ENCODE assay signal across 8 cellular contexts in the genomic region with DNA sequence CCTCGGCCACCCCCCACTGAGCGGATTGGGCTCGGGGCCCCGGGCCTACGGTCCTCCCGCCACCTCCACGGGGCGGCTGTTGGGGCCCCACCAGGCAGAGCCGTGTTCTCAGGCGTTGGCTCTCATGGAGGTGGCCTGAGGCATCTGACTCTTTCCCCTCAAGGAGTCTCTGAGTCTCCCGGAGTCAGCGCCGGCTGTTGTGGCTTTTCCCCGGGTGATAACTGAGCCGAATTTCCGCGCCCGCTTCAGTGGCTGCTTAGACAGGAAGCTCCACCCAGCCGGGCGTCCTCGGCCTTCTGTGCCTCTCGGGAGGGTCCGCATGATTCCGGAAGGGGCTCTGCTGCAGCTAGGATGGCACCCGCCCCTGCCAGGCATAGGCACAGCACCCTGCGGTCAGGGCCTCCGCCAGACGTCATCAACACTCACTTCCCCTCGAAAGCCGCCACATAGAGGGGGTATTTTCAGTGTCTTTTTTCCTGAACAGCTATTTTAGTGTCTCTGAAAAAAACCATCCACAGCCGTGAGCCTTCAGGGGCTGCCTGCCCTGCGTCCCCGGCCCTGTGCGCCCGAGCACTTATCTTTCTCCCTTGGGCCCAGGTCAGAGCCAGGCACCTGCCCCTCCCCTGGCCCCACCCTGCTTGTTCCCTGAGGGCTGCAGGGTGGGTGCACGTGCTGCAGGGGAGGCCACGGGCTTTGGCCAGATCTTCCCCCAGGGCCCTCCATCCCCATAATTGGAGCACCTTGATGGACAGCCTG.
DNase-seq lines count a peak whose midpoint lies in the region; ATAC-seq and TF ChIP-seq lines count a peak whose summit lies in the region.

No MANE protein-coding gene starts in this region.

- intact Hi-C loops in right lobe of liver (cut with DNase I) (loop anchor here in 1 of 2 donors (10.0 kb wide), 1 partner anchor 66 kb away; no protein-coding TSS in a partner anchor), PC-3 (cut with micrococcal nuclease) (no loop called here)

- no peak overlapping the region for H3K9ac ChIP-seq in PC-3 (ENCODE audit: low read length)

- POLR2A ChIA-PET in PC-3 (lab: Charles Lee; ENCODE audit: unreplicated experiment): no interaction called here

- peaks cover 0 to 29% (median 16%) of the 10 kb centered on the region in 4 donors for H3K36me3 ChIP-seq in right lobe of liver
- H3K36me3 ChIP-seq in PC-3 (ENCODE audit: low read depth, low read length): peaks cover 16% of the 10 kb centered on the region

- peak; percentile 67 for TF ChIP-seq POLR2A in GM18526 (IDR thresholded peaks at IDR 0.05; ENCODE audit: extremely low read depth, insufficient read length)
- TF ChIP-seq POLR2A in right lobe of liver (IDR thresholded peaks at IDR 0.05): peak; percentile 43

- H3F3A ChIP-seq in PC-3 (ENCODE audit: low read length, unreplicated experiment): no peaks in the 10 kb centered on the region

- H3K9me3 ChIP-seq in right lobe of liver: no peaks in the 10 kb centered on the region
- no peaks in the 10 kb centered on the region for H3K9me3 ChIP-seq in PC-3 (ENCODE audit: low read length)

- H3K79me2 ChIP-seq in PC-3 (ENCODE audit: low read length): peaks cover 70% of the 10 kb centered on the region

- H3K27ac ChIP-seq in right lobe of liver: peak overlapping the region; percentile 40 to 76 (median 55)
- H3K27ac ChIP-seq in PC-3 (ENCODE audit: low read length): no peak overlapping the region

- H3K4me3 ChIP-seq in right lobe of liver: peak overlapping the region in 1 of 3 donors; percentile 9
- H3K4me3 ChIP-seq in PC-3 (ENCODE audit: low read length): no peak overlapping the region

- H3K27me3 ChIP-seq in right lobe of liver (no peaks in the 10 kb centered on the region), PC-3 (ENCODE audit: low read length) (no peaks in the 10 kb centered on the region)

- H3K4me3 Mint-ChIP-seq in T-helper 2 cell treated with Interferon-gamma antibody and Interleukin-4, amounts not matched to agents 5 μg/mL and 100 μg/mL, for 36 hours: peak overlapping the region; percentile 78

- TF ChIP-seq CTCF in right lobe of liver (IDR thresholded peaks at IDR 0.05) (no peak), PC-3 (conservative IDR thresholded peaks at IDR 0.05; ENCODE audit: low read depth, low read length) (no peak)

- H4K20me1 ChIP-seq in PC-3 (ENCODE audit: low read length): peaks cover 35% of the 10 kb centered on the region

- CTCF ChIA-PET in PC-3 (lab: Charles Lee): no interaction called here

- peak; percentile 79 for DNase-seq in T-helper 2 cell treated with Interferon-gamma antibody and Interleukin-4, amounts not matched to agents 5 μg/mL and 100 μg/mL, for 36 hours (ENCODE audit: low spot score)
- DNase-seq in amniotic epithelial cell (ENCODE audit: low read depth): peak; percentile 63
- DNase-seq in right lobe of liver: peak in 2 of 3 donors; percentile 78
- DNase-seq in stimulated activated CD8-positive, alpha-beta memory T cell treated with anti-CD3 and anti-CD28 coated beads, Interleukin-2, amount 100 ng/mL, for 1 hour (ENCODE audit: low read depth in 2 of 2): peak; percentile 87 to 89
- DNase-seq in PC-3: no peak
- no peak for DNase-seq in DMS79 (lab: John Stamatoyannopoulos, UW)

- BruUV-seq in PC-3 (replicated peaks; lab: Mats Ljungman, UMichigan): no TSS peak

- H3K9me2 ChIP-seq in PC-3 (replicated peaks; ENCODE audit: low read length): no peaks in the 10 kb centered on the region

- H3K27me3 Mint-ChIP-seq in T-helper 2 cell treated with Interferon-gamma antibody and Interleukin-4, amounts not matched to agents 5 μg/mL and 100 μg/mL, for 36 hours (ENCODE audit: low read depth): no peaks in the 10 kb centered on the region

- WGBS in right lobe of liver (ENCODE audit: insufficient coverage, low coverage, low lambda C conversion rate, missing lambda C conversion rate): 28% methylated on average over 5 of the region's 37 CpGs

- peak; percentile 36 for ATAC-seq in HG03039 (IDR thresholded peaks at IDR 0.05; ENCODE audit: unreplicated experiment)
- peak; percentile 28 to 54 (median 44) for ATAC-seq in right lobe of liver
- ATAC-seq in PC-3: no peak

- H3K4me1 ChIP-seq in right lobe of liver (peaks cover 0 to 23% (median 9%) of the 10 kb centered on the region in 4 donors), PC-3 (ENCODE audit: insufficient read depth, low read length) (no peaks in the 10 kb centered on the region)

- no peaks in the 10 kb centered on the region for H3K9me3 Mint-ChIP-seq in T-helper 2 cell treated with Interferon-gamma antibody and Interleukin-4, amounts not matched to agents 5 μg/mL and 100 μg/mL, for 36 hours

- H3K27ac Mint-ChIP-seq in T-helper 2 cell treated with Interferon-gamma antibody and Interleukin-4, amounts not matched to agents 5 μg/mL and 100 μg/mL, for 36 hours: peak overlapping the region; percentile 96

- H3K4me2 ChIP-seq in PC-3 (ENCODE audit: low read length): no peak overlapping the region

- H3K4me1 Mint-ChIP-seq in T-helper 2 cell treated with Interferon-gamma antibody and Interleukin-4, amounts not matched to agents 5 μg/mL and 100 μg/mL, for 36 hours (ENCODE audit: low read depth): peaks cover 33% of the 10 kb centered on the region

- no peak overlapping the region for H2AFZ ChIP-seq in PC-3 (ENCODE audit: low read length)

- peaks cover 25% of the 10 kb centered on the region for H3K36me3 Mint-ChIP-seq in T-helper 2 cell treated with Interferon-gamma antibody and Interleukin-4, amounts not matched to agents 5 μg/mL and 100 μg/mL, for 36 hours (ENCODE audit: low read depth)

Comparison
In these comparisons a context has a peak if more than half of its experiments do, and no peak if none do; other contexts are left out.
1. DNase-seq: peak in T-helper 2 cell treated with Interferon-gamma antibody and Interleukin-4, amounts not matched to agents 5 μg/mL and 100 μg/mL, for 36 hours (single experiment), amniotic epithelial cell (single experiment), right lobe of liver (2 of 3) and stimulated activated CD8-positive, alpha-beta memory T cell treated with anti-CD3 and anti-CD28 coated beads, Interleukin-2, amount 100 ng/mL, for 1 hour (2 of 2); none in PC-3 (single experiment) and DMS79 (single experiment).